1 cellular context compared by ENCODE assay signal in the genomic region with DNA sequence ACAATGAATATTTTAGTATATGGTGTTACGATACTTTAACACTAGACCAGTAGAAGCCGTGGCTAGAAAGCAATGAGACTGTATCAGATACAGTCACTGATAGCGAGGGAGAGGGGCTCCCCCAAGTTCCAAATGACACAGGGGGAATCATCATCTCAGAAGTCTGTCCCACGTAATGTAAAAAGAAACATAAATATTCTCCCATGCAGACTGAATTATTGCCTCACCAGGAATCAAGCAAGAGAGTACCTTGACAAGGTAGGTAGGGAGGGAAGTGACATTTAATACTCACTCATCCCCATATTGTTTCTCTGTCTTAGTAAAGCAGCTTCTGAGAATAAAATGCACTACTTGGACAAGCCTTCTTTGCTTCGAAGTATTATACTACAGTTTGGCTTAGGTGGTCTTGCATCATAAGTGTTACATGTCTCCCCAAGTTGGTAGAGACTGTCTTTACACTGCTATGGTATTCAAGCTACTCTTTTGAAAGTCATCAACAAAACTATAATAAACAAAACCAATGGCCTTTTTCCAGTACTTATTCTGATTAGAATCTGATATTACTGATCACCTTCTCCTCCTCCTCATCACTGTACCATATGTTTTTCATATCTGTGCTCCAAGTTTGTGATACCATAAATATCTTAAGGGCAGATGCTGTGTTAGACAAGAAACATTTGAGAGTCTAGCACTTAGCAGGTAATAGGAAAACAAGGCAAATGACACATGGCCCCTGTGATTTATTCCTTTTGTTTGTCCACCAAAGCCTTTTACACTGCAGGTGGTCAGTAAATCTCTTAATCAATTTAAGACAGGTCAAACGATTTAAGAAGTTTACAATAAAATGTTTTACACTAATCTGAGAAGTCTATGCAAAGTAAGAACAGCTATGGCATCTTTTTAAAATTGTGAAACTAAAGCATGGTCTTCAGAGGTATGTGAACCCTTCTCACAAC.
TF ChIP-seq lines count a peak whose summit lies in the region.

No MANE protein-coding gene starts in this region.

TF ChIP-seq in endothelial cell of umbilical vein, 7 proteins besides CTCF, POLR2A, EP300 and RAD21:
- TF ChIP-seq EZH2 (IDR thresholded peaks at IDR 0.05; ENCODE audit: borderline replicate concordance, low read depth, low read length, severe bottlenecking): no peak
- TF ChIP-seq MYC (IDR thresholded peaks at IDR 0.05; ENCODE audit: low read depth, low read length): no peak
- TF ChIP-seq JUN (IDR thresholded peaks at IDR 0.05; ENCODE audit: borderline replicate concordance, insufficient read depth, insufficient read length, low read depth): no peak
- TF ChIP-seq FOS (IDR thresholded peaks at IDR 0.05; ENCODE audit: borderline replicate concordance, insufficient read depth, low read length): no peak
- TF ChIP-seq GATA2 (IDR thresholded peaks at IDR 0.05; ENCODE audit: insufficient read depth, insufficient read length, low read depth, low read length): no peak
- TF ChIP-seq, protein P1, sequence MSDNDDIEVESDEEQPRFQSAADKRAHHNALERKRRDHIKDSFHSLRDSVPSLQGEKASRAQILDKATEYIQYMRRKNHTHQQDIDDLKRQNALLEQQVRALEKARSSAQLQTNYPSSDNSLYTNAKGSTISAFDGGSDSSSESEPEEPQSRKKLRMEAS (IDR thresholded peaks at IDR 0.05; ENCODE audit: insufficient read depth, insufficient read length): no peak
- no peak for TF ChIP-seq POLR2AphosphoS5 (IDR thresholded peaks at IDR 0.05; ENCODE audit: insufficient read depth, low read depth, low read length)
